22 cellular contexts compared by ENCODE assay signal in genomic region chr21:41775152-41775472, GRCh38. TPM values are rescaled to one million over a fixed set of nuclear protein-coding genes. Genes with fewer than 3 reads are reported as not detected.
A peak's percentile ranks its signal among the peaks of the same experiment; 100 is the strongest.
DNase-seq lines count a peak whose midpoint lies in the region; ATAC-seq, FAIRE-seq and TF ChIP-seq lines count a peak whose summit lies in the region.
"Had no signal": no experiment of that assay in that cellular context is flagged by ENCODE, and none has a peak within 500 bp of the region (broad histone marks: within the 10 kb centered on the region; RNA-seq: fewer than 3 reads in every experiment).

No MANE protein-coding gene starts in this region.

- FAIRE-seq in H1 (lab: Jason Lieb, UNC) = no peak
- FAIRE-seq: A549, GM12891, GM19239 had no signal

- peak overlapping the region; percentile 96 for H3K27ac ChIP-seq in DND-41 (ENCODE audit: low read length)
- H3K27ac ChIP-seq in KOPT-K1 (ENCODE audit: low read depth, low read length, poor library complexity, severe bottlenecking) = peak overlapping the region; percentile 60
- no peak overlapping the region for H3K27ac ChIP-seq in H1 (ENCODE audit: low read depth, low read length)
- H3K27ac ChIP-seq: SJCRH30 had no signal

- H2BK20ac ChIP-seq in H1 (ENCODE audit: low read length) = no peak overlapping the region

- TF ChIP-seq EP300 in H1 (IDR thresholded peaks at IDR 0.05; ENCODE audit: borderline replicate concordance in 1 of 2, low read depth in 2 of 2, low read length in 2 of 2) = no peak

- 94% methylated on average over 3 of the region's 3 CpGs; no CpG with 5 or more reads in 1 of the 2 experiments for WGBS in H1 (ENCODE audit: extremely low coverage in 1 of 2, insufficient coverage in 1 of 2, insufficient read length in 1 of 2, insufficient replicate concordance in 2 of 2, low coverage in 1 of 2, low lambda C conversion rate in 2 of 2, missing lambda C conversion rate in 1 of 2), 2 experiments

- peaks cover 7% of the 10 kb centered on the region; the same call in 1 of the 2 replicates for H3K79me2 ChIP-seq in DND-41 (ENCODE audit: insufficient read depth, low read length)
- no peaks in the 10 kb centered on the region for H3K79me2 ChIP-seq in H1 (ENCODE audit: control insufficient read depth in 1 of 2, insufficient read depth in 2 of 2, low read length in 2 of 2)

- H3K4ac ChIP-seq in H1 (replicated peaks; ENCODE audit: insufficient read length, low read depth, low read length) = no peak overlapping the region

- H4K8ac ChIP-seq in H1 (ENCODE audit: extremely low read depth, insufficient read depth, low read length) = no peak overlapping the region; the same call in 1 of the 2 replicates

- H2AK5ac ChIP-seq in H1 (ENCODE audit: low read depth, low read length) = peak overlapping the region; percentile 15; the same call in 1 of the 2 replicates

- DNase-seq in DND-41 (peak; percentile 74), H1 (ENCODE audit: low read depth in 1 of 2, low spot score in 2 of 2) (no peak), posterior vena cava (ENCODE audit: low spot score) (peak; percentile 32), cerebellar cortex (ENCODE audit: low spot score) (no peak), NCI-H128 (lab: John Stamatoyannopoulos, UW; ENCODE audit: unreplicated experiment) (no peak)
- DNase-seq: AML-193; C1 segment of cervical spinal cord; CD4-positive, alpha-beta memory T cell; COR-L47; GF-D8; H7; KBM-7; NCI-H1092; NCI-H524; NCI-H748 treated with DMSO at 0.1 percent for 48 hours; SJCRH30 had no signal

- no peak overlapping the region for H4K91ac ChIP-seq in H1 (replicated peaks; ENCODE audit: insufficient read length, low read length)

- H3K4me2 ChIP-seq in DND-41 (ENCODE audit: insufficient read depth, low read length) (peak overlapping the region; percentile 38), H1 (ENCODE audit: insufficient read depth in 1 of 2, low read depth in 2 of 2, low read length in 2 of 2) (no peak overlapping the region)
- H3K4me2 ChIP-seq: A549 had no signal

- ATAC-seq in DND-41 (ENCODE audit: insufficient read depth, low read depth) (peak; percentile 70), HG02970 (IDR thresholded peaks at IDR 0.05; ENCODE audit: low FRiP score, unreplicated experiment) (no peak)
- ATAC-seq: A549, Right ventricle myocardium inferior had no signal

- H3K18ac ChIP-seq in H1 (ENCODE audit: extremely low read depth, low read length) = no peak overlapping the region

- H4K5ac ChIP-seq in H1 (ENCODE audit: insufficient read length, low read depth, low read length) = no peak overlapping the region

- no peak overlapping the region for H2BK12ac ChIP-seq in H1 (ENCODE audit: low read depth, low read length)

- no peak for TF ChIP-seq POLR2A in H1 (IDR thresholded peaks at IDR 0.05; ENCODE audit: control extremely low read depth in 1 of 2, low read depth in 2 of 2, low read length in 2 of 2)

- H3K14ac ChIP-seq in H1 (ENCODE audit: insufficient read length) = no peak overlapping the region

- H3K36me3 ChIP-seq in DND-41 (ENCODE audit: insufficient read depth, low read length) = no peaks in the 10 kb centered on the region
- no peaks in the 10 kb centered on the region for H3K36me3 ChIP-seq in KOPT-K1 (ENCODE audit: insufficient read depth, low read length)
- H3K36me3 ChIP-seq in H1 (ENCODE audit: control insufficient read depth in 2 of 4, insufficient read depth in 4 of 4, low read length in 3 of 4) = no peaks in the 10 kb centered on the region
- H3K36me3 ChIP-seq: SJCRH30 had no signal

- CTCF ChIA-PET in H1 (lab: Charles Lee; ENCODE audit: partially characterized antibody) = interaction anchor here (0.6 to 7.0 kb wide), 8 partner anchors 10 to 492 kb away, joined by 3 to 82 read pairs (median 5); partner anchors contain the start of gene RIPK4

- H3K9ac ChIP-seq in DND-41 (ENCODE audit: low read depth, low read length) (peak overlapping the region; percentile 54), H1 (replicated peaks in 1 of 4; ENCODE audit: extremely low read depth in 1 of 4, low read depth in 3 of 4, low read length in 3 of 4) (no peak overlapping the region)

- no peak overlapping the region for H2BK15ac ChIP-seq in H1 (ENCODE audit: low read length)

- TF ChIP-seq CTCF in DND-41 (IDR thresholded peaks at IDR 0.05; ENCODE audit: borderline replicate concordance, extremely low read depth, low read length, poor library complexity, severe bottlenecking) = no peak
- no peak for TF ChIP-seq CTCF in H1 (IDR thresholded peaks at IDR 0.05; ENCODE audit: control extremely low read depth in 1 of 3, insufficient read depth in 1 of 3, low read depth in 1 of 3, low read length in 3 of 3)

- no peak overlapping the region for H3K56ac ChIP-seq in H1 (replicated peaks; ENCODE audit: insufficient read length, low read depth, low read length)

- H3K27me3 ChIP-seq in DND-41 (ENCODE audit: insufficient read depth, low read length, poor library complexity) (no peaks in the 10 kb centered on the region), H1 (replicated peaks in 1 of 4; ENCODE audit: control insufficient read depth in 3 of 4, extremely low read depth in 1 of 4, insufficient read depth in 3 of 4, low read length in 3 of 4) (peaks cover 3 to 24% (median 19%) of the 10 kb centered on the region in 4 experiments)

- intact Hi-C loops in posterior vena cava (cut with DNase I) = loop anchor here in 1 of 2 donors (5.0 kb wide), 1 partner anchor 163 kb away; no protein-coding TSS in a partner anchor

- H2BK5ac ChIP-seq in H1 (ENCODE audit: low read depth, low read length) = no peak overlapping the region

- H2AFZ ChIP-seq in DND-41 (ENCODE audit: low read depth, low read length) (no peak overlapping the region), H1 (ENCODE audit: low read length) (no peak overlapping the region)

- no peaks in the 10 kb centered on the region for H3K79me1 ChIP-seq in H1 (ENCODE audit: low read depth, low read length)

- H3K4me3 ChIP-seq in DND-41 (ENCODE audit: low read depth in 1 of 2, low read length in 2 of 2) (peak overlapping the region in 1 of 2 experiments; percentile 15; a peak in 1 of 4 replicates), H1 (ENCODE audit: extremely low read depth in 1 of 4, insufficient read depth in 2 of 4, low read depth in 3 of 4, low read length in 4 of 4) (no peak overlapping the region)
- H3K4me3 ChIP-seq: A549, SJCRH30 had no signal

- POLR2A ChIA-PET in H1 (lab: Charles Lee; ENCODE audit: partially characterized antibody) = no interaction called here

- no peak for TF ChIP-seq RAD21 in H1 (IDR thresholded peaks at IDR 0.05 in 1 of 2, conservative IDR thresholded peaks at IDR 0.05 in 1 of 2; ENCODE audit: low read depth in 2 of 2, low read length in 2 of 2)

- H3K9me3 ChIP-seq in DND-41 (ENCODE audit: insufficient read depth, low read length, severe bottlenecking) (peaks cover under 1% of the 10 kb centered on the region), KOPT-K1 (ENCODE audit: insufficient read depth, low read length, poor library complexity, severe bottlenecking) (no peaks in the 10 kb centered on the region), H1 (ENCODE audit: insufficient read depth in 2 of 2, low read depth in 1 of 2, low read length in 1 of 2) (no peaks in the 10 kb centered on the region)
- H3K9me3 ChIP-seq: A549, SJCRH30 had no signal

- no peak overlapping the region for H3K23ac ChIP-seq in H1 (ENCODE audit: insufficient read length)

- no peak overlapping the region for H2BK120ac ChIP-seq in H1 (replicated peaks; ENCODE audit: low read depth, low read length)

- no peaks in the 10 kb centered on the region for H4K20me1 ChIP-seq in DND-41 (ENCODE audit: insufficient read depth, low read length)
- H4K20me1 ChIP-seq in H1 (replicated peaks in 1 of 2; ENCODE audit: control insufficient read depth in 1 of 2, insufficient read depth in 2 of 2, low read length in 2 of 2) = no peaks in the 10 kb centered on the region

- H3K23me2 ChIP-seq in H1 (ENCODE audit: low read depth, low read length) = no peaks in the 10 kb centered on the region

- H3K4me1 ChIP-seq in DND-41 (ENCODE audit: insufficient read depth, low read length) (peaks cover 100% of the 10 kb centered on the region), H1 (replicated peaks in 1 of 4; ENCODE audit: control insufficient read depth in 3 of 4, insufficient read depth in 4 of 4, low read length in 3 of 4) (peaks cover 8 to 16% (median 13%) of the 10 kb centered on the region in 4 experiments)
- H3K4me1 ChIP-seq: SJCRH30 had no signal

TF ChIP-seq in H1, 55 proteins besides CTCF, POLR2A, EP300 and RAD21:
- no peak for TF ChIP-seq GABPA (IDR thresholded peaks at IDR 0.05; ENCODE audit: borderline replicate concordance, insufficient read depth, low read length)
- TF ChIP-seq RXRA (IDR thresholded peaks at IDR 0.05; ENCODE audit: insufficient read depth, low read depth, low read length) = no peak
- TF ChIP-seq BCL11A (IDR thresholded peaks at IDR 0.05; ENCODE audit: low read depth in 2 of 2, low read length in 2 of 2) = no peak
- no peak for TF ChIP-seq BACH1 (IDR thresholded peaks at IDR 0.05; ENCODE audit: low read length)
- no peak for TF ChIP-seq RFX5 (IDR thresholded peaks at IDR 0.05; ENCODE audit: borderline replicate concordance, low read depth, low read length)
- TF ChIP-seq TBP (IDR thresholded peaks at IDR 0.05; ENCODE audit: low read depth, low read length) = no peak
- no peak for TF ChIP-seq TAF7 (optimal IDR thresholded peaks at IDR 0.05; ENCODE audit: borderline replicate concordance, low read depth, low read length)
- TF ChIP-seq CBX5 (IDR thresholded peaks at IDR 0.05; ENCODE audit: low read depth, low read length) = no peak
- TF ChIP-seq RBBP5 (IDR thresholded peaks at IDR 0.05; ENCODE audit: borderline replicate concordance, low read depth, low read length) = no peak
- no peak for TF ChIP-seq KDM5A (IDR thresholded peaks at IDR 0.05; ENCODE audit: low read length)
- no peak for TF ChIP-seq NANOG (IDR thresholded peaks at IDR 0.05; ENCODE audit: insufficient read depth, low read depth, low read length, poor library complexity, severe bottlenecking)
TF ChIP-seq in H1: peak in this region for 0.

RNA-seq across cellular contexts. Expression of gene RIPK4, which starts 8.3 kb away (rescaled TPM):
- total RNA-seq in H1 (2021; fragmentation: NEBNext Ultra II Directional; extraction: Animal tissue kit (Norgen Biotek cat#: 25700)) = 4.5 and 5.6 TPM in 2 replicates
- 2.7 and 4.5 TPM in 2 replicates for polyA plus RNA-seq in H1 (2011; rRNA removed)
- 2.8 TPM for polyA plus RNA-seq in H1 (2011; cell fraction: cytosol; rRNA removed)
- 4.9 TPM for polyA plus RNA-seq in H1 (2011; cell fraction: nucleus; rRNA removed)
- 2.6 to 5.4 TPM (median 5.1 TPM) in 4 replicates for polyA plus RNA-seq in H1 (2012, experiment 1 of 2)
- 4.1 TPM for polyA plus RNA-seq in H1 (2012, experiment 2 of 2)
- 1.8 TPM for polyA plus RNA-seq in H1 (2013, experiment 1 of 2)
- 1.7 TPM for polyA plus RNA-seq in H1 (2013, experiment 2 of 2)
- 2.7 and 3.5 TPM in 2 replicates for polyA minus RNA-seq in H1 (2011; rRNA and poly(A)+ RNA removed)
- polyA minus RNA-seq in H1 (2011; cell fraction: cytosol; rRNA and poly(A)+ RNA removed) = 3.4 TPM
- polyA minus RNA-seq in H1 (2011; cell fraction: nucleus; rRNA and poly(A)+ RNA removed) = 3.7 TPM
- 1 to 10 TPM in 1 of 2 donors, under 1 TPM in 1; 0.69 to 1.0 TPM for total RNA-seq in posterior vena cava
- total RNA-seq: SJCRH30 had no signal

Comparison
In these comparisons a context has a peak if more than half of its experiments do, and no peak if none do; other contexts are left out.
1. DNase-seq: peak in DND-41 (single experiment) and posterior vena cava (single experiment); none in H1 (0 of 2), cerebellar cortex (single experiment) and NCI-H128 (single experiment).